ENCODE assay signal across 1 cellular context in genomic region chr17:75891605-75892555, GRCh38.
TF ChIP-seq lines count a peak whose summit lies in the region.

No MANE protein-coding gene starts in this region.

TF ChIP-seq in IMR-90, 13 proteins besides CTCF, POLR2A, EP300 and RAD21:
- TF ChIP-seq BHLHE40 (IDR thresholded peaks at IDR 0.05; ENCODE audit: low read depth, low read length) (no peak), RFX5 (IDR thresholded peaks at IDR 0.05; ENCODE audit: low read depth, low read length) (no peak), FOS (IDR thresholded peaks at IDR 0.05; ENCODE audit: low read depth, low read length) (no peak), MAZ (IDR thresholded peaks at IDR 0.05; ENCODE audit: borderline replicate concordance, low read depth, low read length) (no peak), CEBPB (IDR thresholded peaks at IDR 0.05; ENCODE audit: low read depth, low read length) (no peak), MXI1 (IDR thresholded peaks at IDR 0.05; ENCODE audit: borderline replicate concordance, low read depth, low read length) (no peak), ELK1 (IDR thresholded peaks at IDR 0.05; ENCODE audit: borderline replicate concordance, low read depth, low read length) (no peak), RCOR1 (IDR thresholded peaks at IDR 0.05; ENCODE audit: insufficient replicate concordance, low read length) (no peak), NFE2L2 (IDR thresholded peaks at IDR 0.05; ENCODE audit: low read depth, low read length) (no peak), CHD1 (IDR thresholded peaks at IDR 0.05; ENCODE audit: low read depth, low read length) (no peak)
- TF ChIP-seq, protein P1, sequence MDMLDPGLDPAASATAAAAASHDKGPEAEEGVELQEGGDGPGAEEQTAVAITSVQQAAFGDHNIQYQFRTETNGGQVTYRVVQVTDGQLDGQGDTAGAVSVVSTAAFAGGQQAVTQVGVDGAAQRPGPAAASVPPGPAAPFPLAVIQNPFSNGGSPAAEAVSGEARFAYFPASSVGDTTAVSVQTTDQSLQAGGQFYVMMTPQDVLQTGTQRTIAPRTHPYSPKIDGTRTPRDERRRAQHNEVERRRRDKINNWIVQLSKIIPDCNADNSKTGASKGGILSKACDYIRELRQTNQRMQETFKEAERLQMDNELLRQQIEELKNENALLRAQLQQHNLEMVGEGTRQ (IDR thresholded peaks at IDR 0.05; ENCODE audit: low read depth, low read length): no peak
